ENCODE assay signal across 8 cellular contexts in the genomic region with DNA sequence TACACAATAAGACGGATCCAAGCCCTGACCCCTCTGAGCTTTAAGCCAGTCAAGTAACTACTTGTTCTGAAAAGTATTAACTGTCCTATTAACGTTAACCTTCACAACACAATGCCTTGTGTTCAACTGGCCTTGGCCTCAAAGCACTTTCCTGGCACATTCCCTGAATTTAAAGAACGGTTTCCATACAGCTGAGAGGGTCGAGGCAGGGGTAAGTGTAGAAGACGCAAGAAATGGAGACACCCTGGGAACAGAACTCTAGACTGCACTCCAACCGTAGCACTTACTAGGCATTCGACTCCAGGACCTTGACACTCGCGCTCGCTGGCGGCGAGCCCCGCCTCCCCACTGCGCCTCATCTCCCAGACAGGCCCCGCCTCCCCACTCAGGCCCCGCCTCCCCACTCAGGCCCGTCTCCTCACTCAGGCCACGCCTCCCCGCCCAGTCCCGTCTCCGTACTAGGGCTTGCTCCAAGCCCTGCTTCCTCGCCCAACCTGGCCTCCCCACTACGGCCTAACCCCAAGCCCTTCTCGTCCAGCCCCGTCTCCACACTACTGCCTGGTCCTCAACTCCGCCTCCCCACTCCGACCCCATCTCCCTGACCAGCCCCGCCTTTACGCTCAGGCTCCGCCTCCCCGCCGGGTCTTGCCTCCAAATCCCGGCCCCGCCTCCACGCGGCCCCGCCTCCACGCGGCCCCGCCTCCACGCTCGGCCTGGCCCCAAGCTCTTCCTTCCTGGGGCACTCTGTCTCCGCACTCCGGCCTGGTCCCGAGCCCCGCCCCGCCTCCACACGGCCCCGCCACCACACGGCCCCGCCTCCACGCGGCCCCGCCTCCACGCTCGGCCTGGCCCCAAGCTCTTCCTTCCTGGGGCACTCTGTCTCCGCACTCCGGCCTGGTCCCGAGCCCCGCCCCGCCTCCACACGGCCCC. TPM values are rescaled to one million over a fixed set of nuclear protein-coding genes. Genes with fewer than 3 reads are reported as not detected.
DNase-seq lines count a peak whose midpoint lies in the region; ATAC-seq, FAIRE-seq and TF ChIP-seq lines count a peak whose summit lies in the region.

No MANE protein-coding gene starts in this region.

- WGBS in adrenal gland, 4 donors = 1 to 3% (median 1%) methylated on average over 30 to 59 of the region's 62 CpGs
- WGBS in heart right ventricle, 2 donors = 2% methylated on average over 54 to 59 of the region's 62 CpGs
- 2 to 3% methylated on average over 33 to 35 of the region's 62 CpGs for WGBS in upper lobe of left lung, 2 donors

- TF ChIP-seq EP300 in upper lobe of left lung (IDR thresholded peaks at IDR 0.05) = no peak

- H3K36me3 ChIP-seq in adrenal gland (replicated peaks in 1 of 2) (no peaks in the 10 kb centered on the region), heart right ventricle (peaks cover 0 to 4% (median 0%) of the 10 kb centered on the region in 9 donors), upper lobe of left lung (no peaks in the 10 kb centered on the region)

- no peaks in the 10 kb centered on the region for H3K9me3 ChIP-seq in adrenal gland (replicated peaks in 1 of 3)
- H3K9me3 ChIP-seq in heart right ventricle = no peaks in the 10 kb centered on the region
- no peaks in the 10 kb centered on the region for H3K9me3 ChIP-seq in upper lobe of left lung

- peak overlapping the region; percentile 12 to 97 (median 86) for H3K27ac ChIP-seq in adrenal gland
- H3K27ac ChIP-seq in heart right ventricle = peak overlapping the region; percentile 60 to 91 (median 88)
- peak overlapping the region; percentile 91 to 98 (median 94) for H3K27ac ChIP-seq in upper lobe of left lung

- TF ChIP-seq CTCF in adrenal gland (IDR thresholded peaks at IDR 0.05) (no peak), heart right ventricle (IDR thresholded peaks at IDR 0.05) (no peak), upper lobe of left lung (IDR thresholded peaks at IDR 0.05) (no peak)

- intact Hi-C loops in adrenal gland (cut with DNase I) = no loop called here
- intact Hi-C loops in heart right ventricle (cut with DNase I) = loop anchor here in 6 of 10 donors (5.0 to 10.0 kb wide), 3 partner anchors 201 to 528 kb away; partner anchors contain the start of genes ZC3H8 (in 4 of the 6), CHCHD5 (in 1 of the 6) and ZC3H6 (in 1 of the 6)
- intact Hi-C loops in posterior vena cava (cut with DNase I) = no loop called here

- FAIRE-seq in GM12891 (lab: Jason Lieb, UNC) = peak; percentile 92

- DNase-seq in GM12891 (ENCODE audit: insufficient read length, low spot score) = peak; percentile 77
- peak; percentile 52 for DNase-seq in NCI-H1436 treated with DMSO at 0.1 percent for 48 hours (lab: John Stamatoyannopoulos, UW)
- DNase-seq in SW480 (ENCODE audit: low spot score) = peak; percentile 93
- DNase-seq in adrenal gland = peak; percentile 98 to 100 (median 99)
- DNase-seq in heart right ventricle = peak; percentile 98 to 99
- peak; percentile 99 for DNase-seq in posterior vena cava (ENCODE audit: low spot score)
- DNase-seq in upper lobe of left lung = peak; percentile 99 to 100

- peak overlapping the region in 2 of 4 donors; percentile 51 to 63 for H3K4me3 ChIP-seq in adrenal gland
- H3K4me3 ChIP-seq in heart right ventricle = peak overlapping the region in 9 of 10 donors; percentile 28 to 65 (median 56)
- H3K4me3 ChIP-seq in upper lobe of left lung = peak overlapping the region; percentile 54 to 64 (median 64)

- no peak for TF ChIP-seq POLR2A in GM12891 (IDR thresholded peaks at IDR 0.05; ENCODE audit: low read depth, low read length)
- TF ChIP-seq POLR2A in adrenal gland (IDR thresholded peaks at IDR 0.05) = peak in 1 of 2 donors; percentile 73
- peak in 1 of 4 donors; percentile 36 for TF ChIP-seq POLR2A in upper lobe of left lung (IDR thresholded peaks at IDR 0.05)

- ATAC-seq in HG02798 (IDR thresholded peaks at IDR 0.05; ENCODE audit: poor library complexity, unreplicated experiment) (peak; percentile 65), heart right ventricle (peak; percentile 74 to 86 (median 82)), upper lobe of left lung (ENCODE audit: low FRiP score in 2 of 2) (peak; percentile 84 to 93)

- peaks cover 22 to 35% of the 10 kb centered on the region in 2 donors for H3K4me1 ChIP-seq in adrenal gland (replicated peaks in 1 of 2)
- H3K4me1 ChIP-seq in heart right ventricle = peaks cover 0 to 41% (median 27%) of the 10 kb centered on the region in 9 donors
- H3K4me1 ChIP-seq in upper lobe of left lung = peaks cover 29 to 38% (median 34%) of the 10 kb centered on the region in 4 donors

- H3K27me3 ChIP-seq in adrenal gland = no peaks in the 10 kb centered on the region
- no peaks in the 10 kb centered on the region for H3K27me3 ChIP-seq in heart right ventricle
- no peaks in the 10 kb centered on the region for H3K27me3 ChIP-seq in upper lobe of left lung

TF ChIP-seq in GM12891, 5 proteins besides CTCF, POLR2A, EP300 and RAD21:
- no peak for TF ChIP-seq POU2F2 (IDR thresholded peaks at IDR 0.05; ENCODE audit: low read depth, low read length)
TF ChIP-seq in GM12891: peak in this region for 0.

RNA-seq across cellular contexts. Expression of gene TMEM87B, which starts 0.9 kb away (rescaled TPM):
- 17.4 TPM for polyA plus RNA-seq in GM12891 (2012; ENCODE audit: low read depth, missing spikeins)
- total RNA-seq in adrenal gland = 10 to 100 TPM; 21.5 to 37.5 (median 33.3) TPM
- 10 to 100 TPM in 2 of 3 donors, 1 to 10 TPM in 1; 8.9 to 28.3 (median 13.5) TPM for polyA plus RNA-seq in adrenal gland
- 10 to 100 TPM in 2 of 10 donors, 1 to 10 TPM in 8; 4.4 to 11.1 (median 5.7) TPM for total RNA-seq in heart right ventricle
- 1 to 10 TPM; 4.8 to 6.0 TPM for polyA plus RNA-seq in heart right ventricle
- total RNA-seq in posterior vena cava = 10 to 100 TPM; 28.3 to 42.7 TPM
- 10 to 100 TPM; 20.1 to 45.9 (median 23.6) TPM for total RNA-seq in upper lobe of left lung

Comparison
In these comparisons a context has a peak if more than half of its experiments do, and no peak if none do; other contexts are left out.
1. intact Hi-C loops: an anchor here in heart right ventricle (5.0 to 10.0 kb wide); none called in adrenal gland and posterior vena cava.